8 cellular contexts compared by ENCODE assay signal in genomic region chr3:48086736-48087470, GRCh38.
DNase-seq lines count a peak whose midpoint lies in the region; ATAC-seq and TF ChIP-seq lines count a peak whose summit lies in the region.

No MANE protein-coding gene starts in this region.

- DNase-seq in AG09309 (ENCODE audit: low read depth) (no peak), body of pancreas (no peak), lower lobe of right lung (no peak), vagina (ENCODE audit: extremely low spot score in 2 of 2) (no peak), NK-92 (lab: John Stamatoyannopoulos, UW; ENCODE audit: unreplicated experiment) (no peak)

- no peak for ATAC-seq in body of pancreas
- peak; percentile 0 to 5 for ATAC-seq in lower lobe of right lung
- ATAC-seq in HG02884 (IDR thresholded peaks at IDR 0.05; ENCODE audit: unreplicated experiment) = no peak
- ATAC-seq in HG03460 (IDR thresholded peaks at IDR 0.05; ENCODE audit: unreplicated experiment) = no peak

- TF ChIP-seq POLR2A in body of pancreas (IDR thresholded peaks at IDR 0.05) = no peak
- TF ChIP-seq POLR2A in vagina (IDR thresholded peaks at IDR 0.05) = no peak

- intact Hi-C loops in body of pancreas (cut with DNase I) = no loop called here
- intact Hi-C loops in lower lobe of right lung (cut with DNase I) = no loop called here
- intact Hi-C loops in vagina (cut with DNase I) = no loop called here

- H3K4me3 ChIP-seq in AG09309 (ENCODE audit: control insufficient read depth, low read depth, low read length) (peak overlapping the region; percentile 90), HUES6 (ENCODE audit: low read depth, low read length) (peak overlapping the region; percentile 85), body of pancreas (no peak overlapping the region), lower lobe of right lung (peak overlapping the region; percentile 88), vagina (peak overlapping the region; percentile 91 to 99)

- H3K9ac ChIP-seq in HUES6 (ENCODE audit: low read length) = peak overlapping the region; percentile 99

- H3K9me3 ChIP-seq in HUES6 (ENCODE audit: control insufficient read depth, insufficient read depth, low read depth, low read length) (no peaks in the 10 kb centered on the region), body of pancreas (no peaks in the 10 kb centered on the region), lower lobe of right lung (no peaks in the 10 kb centered on the region), vagina (no peaks in the 10 kb centered on the region)

- H3K27ac ChIP-seq in HUES6 (ENCODE audit: low read depth, low read length) = no peak overlapping the region
- peak overlapping the region; percentile 89 to 100 (median 95) for H3K27ac ChIP-seq in body of pancreas
- H3K27ac ChIP-seq in lower lobe of right lung = peak overlapping the region; percentile 96
- peak overlapping the region; percentile 95 for H3K27ac ChIP-seq in vagina

- peaks cover 19% of the 10 kb centered on the region for H3K4me1 ChIP-seq in HUES6 (ENCODE audit: control insufficient read depth, insufficient read depth, low read length)
- H3K4me1 ChIP-seq in body of pancreas = peaks cover 37% of the 10 kb centered on the region
- H3K4me1 ChIP-seq in lower lobe of right lung = peaks cover 47% of the 10 kb centered on the region
- H3K4me1 ChIP-seq in vagina = peaks cover 56% of the 10 kb centered on the region

- H3K36me3 ChIP-seq in HUES6 (ENCODE audit: control insufficient read depth, insufficient read depth, low read length) = peaks cover 4% of the 10 kb centered on the region; the same call in 1 of the 2 replicates
- H3K36me3 ChIP-seq in body of pancreas (replicated peaks in 1 of 2; ENCODE audit: insufficient read depth in 1 of 2, low read depth in 2 of 2) = no peaks in the 10 kb centered on the region
- H3K36me3 ChIP-seq in lower lobe of right lung = peaks cover 9% of the 10 kb centered on the region
- no peaks in the 10 kb centered on the region for H3K36me3 ChIP-seq in vagina

- TF ChIP-seq CTCF in AG09309 (IDR thresholded peaks at IDR 0.05; ENCODE audit: control insufficient read depth, insufficient read depth, low read depth, low read length, missing control alignments) (no peak), body of pancreas (IDR thresholded peaks at IDR 0.05) (no peak), lower lobe of right lung (IDR thresholded peaks at IDR 0.05) (no peak), vagina (IDR thresholded peaks at IDR 0.05) (no peak)

- WGBS in body of pancreas, 2 donors = 40 to 41% methylated on average over 2 of the region's 2 CpGs

- H3K27me3 ChIP-seq in HUES6 (ENCODE audit: control insufficient read depth, insufficient read depth, low read length) = no peaks in the 10 kb centered on the region
- no peaks in the 10 kb centered on the region for H3K27me3 ChIP-seq in body of pancreas
- no peaks in the 10 kb centered on the region for H3K27me3 ChIP-seq in lower lobe of right lung (ENCODE audit: low read depth)
- no peaks in the 10 kb centered on the region for H3K27me3 ChIP-seq in vagina

Comparison
In these comparisons a context has a peak if more than half of its experiments do, and no peak if none do; other contexts are left out.
1. H3K4me3 ChIP-seq: peak in AG09309 (single experiment), HUES6 (single experiment), lower lobe of right lung (single experiment) and vagina (2 of 2); none in body of pancreas (0 of 2).
2. ATAC-seq: peak in lower lobe of right lung (2 of 2); none in body of pancreas (single experiment), HG02884 (single experiment) and HG03460 (single experiment).